2 cellular contexts compared by ENCODE assay signal in genomic region chr9:77166193-77166592, GRCh38.
TF ChIP-seq lines count a peak whose summit lies in the region.

No MANE protein-coding gene starts in this region.

TF ChIP-seq in IMR-90, 13 proteins besides CTCF, POLR2A, EP300 and RAD21:
- TF ChIP-seq MAFK (IDR thresholded peaks at IDR 0.05; ENCODE audit: low read depth, low read length) (no peak), USF2 (IDR thresholded peaks at IDR 0.05; ENCODE audit: low read depth, low read length) (no peak), MAZ (IDR thresholded peaks at IDR 0.05; ENCODE audit: borderline replicate concordance, low read depth, low read length) (no peak), CEBPB (IDR thresholded peaks at IDR 0.05; ENCODE audit: low read depth, low read length) (no peak), BHLHE40 (IDR thresholded peaks at IDR 0.05; ENCODE audit: low read depth, low read length) (no peak), NFE2L2 (IDR thresholded peaks at IDR 0.05; ENCODE audit: low read depth, low read length) (no peak), RCOR1 (IDR thresholded peaks at IDR 0.05; ENCODE audit: insufficient replicate concordance, low read length) (no peak), CHD1 (IDR thresholded peaks at IDR 0.05; ENCODE audit: low read depth, low read length) (no peak), ELK1 (IDR thresholded peaks at IDR 0.05; ENCODE audit: borderline replicate concordance, low read depth, low read length) (no peak), MXI1 (IDR thresholded peaks at IDR 0.05; ENCODE audit: borderline replicate concordance, low read depth, low read length) (no peak), RFX5 (IDR thresholded peaks at IDR 0.05; ENCODE audit: low read depth, low read length) (no peak), SMC3 (IDR thresholded peaks at IDR 0.05; ENCODE audit: low read depth, low read length) (no peak), FOS (IDR thresholded peaks at IDR 0.05; ENCODE audit: low read depth, low read length) (no peak)

TF ChIP-seq in GM12878, 131 proteins besides CTCF, POLR2A, EP300 and RAD21:
- TF ChIP-seq TCF3 (IDR thresholded peaks at IDR 0.05; ENCODE audit: borderline replicate concordance, insufficient read depth, low read depth, low read length) (no peak), IRF5 (IDR thresholded peaks at IDR 0.05; ENCODE audit: borderline replicate concordance) (no peak), RELB (IDR thresholded peaks at IDR 0.05; ENCODE audit: low read depth) (0 out of 2 replicates have a peak, but pooled peaks have one; percentile 24)
